ENCODE assay signal across 22 cellular contexts in genomic region chr2:159148891-159149290, GRCh38.
DNase-seq lines count a peak whose midpoint lies in the region; ATAC-seq and TF ChIP-seq lines count a peak whose summit lies in the region.
"Had no signal": no experiment of that assay in that cellular context is flagged by ENCODE, and none has a peak within 500 bp of the region (broad histone marks: within the 10 kb centered on the region; RNA-seq: fewer than 3 reads in every experiment).

No MANE protein-coding gene starts in this region.

- peaks cover 11% of the 10 kb centered on the region for H3K36me3 Mint-ChIP-seq in neural progenitor cell
- H3K36me3 Mint-ChIP-seq in stimulated activated naive B cell treated with anti-CD40 and anti-IgM and Interleukin-4, amounts not matched to agents 10 μg/mL and 1 μg/mL and 100 μg/mL, for 72 hours = no peaks in the 10 kb centered on the region
- H3K36me3 Mint-ChIP-seq: CD4-positive, alpha-beta memory T cell had no signal

- no peaks in the 10 kb centered on the region for H3K9me3 ChIP-seq in right atrium auricular region
- no peaks in the 10 kb centered on the region for H3K9me3 ChIP-seq in neural progenitor cell (ENCODE audit: low read depth)
- no peaks in the 10 kb centered on the region for H3K9me3 ChIP-seq in suprapubic skin
- H3K9me3 ChIP-seq: Caco-2, SJCRH30 had no signal

- peak in 1 of 2 donors; percentile 19 for TF ChIP-seq CTCF in right atrium auricular region (IDR thresholded peaks at IDR 0.05)
- TF ChIP-seq CTCF in neural progenitor cell (IDR thresholded peaks at IDR 0.05) = no peak
- TF ChIP-seq CTCF in suprapubic skin (IDR thresholded peaks at IDR 0.05) = no peak

- H3K36me3 ChIP-seq in right atrium auricular region (peaks cover 9% of the 10 kb centered on the region), neural progenitor cell (no peaks in the 10 kb centered on the region), suprapubic skin (peaks cover 8% of the 10 kb centered on the region)

- no peaks in the 10 kb centered on the region for H4K20me1 ChIP-seq in neural progenitor cell (ENCODE audit: low read depth)

- H3K4me2 ChIP-seq in neural progenitor cell = no peak overlapping the region
- H3K4me2 ChIP-seq: KMS-11 had no signal

- H3K4me3 ChIP-seq in right atrium auricular region = no peak overlapping the region
- H3K4me3 ChIP-seq in neural progenitor cell = no peak overlapping the region
- H3K4me3 ChIP-seq in suprapubic skin = no peak overlapping the region
- H3K4me3 ChIP-seq: GM12878, SJCRH30 had no signal

- H3K4me1 ChIP-seq in right atrium auricular region = peaks cover 0 to 64% of the 10 kb centered on the region in 2 donors
- H3K4me1 ChIP-seq in neural progenitor cell = peaks cover 41% of the 10 kb centered on the region
- H3K4me1 ChIP-seq in suprapubic skin = peaks cover 76% of the 10 kb centered on the region
- H3K4me1 ChIP-seq: SJCRH30 had no signal

- H3K9me3 Mint-ChIP-seq in neural progenitor cell = peaks cover 2% of the 10 kb centered on the region
- no peaks in the 10 kb centered on the region for H3K9me3 Mint-ChIP-seq in stimulated activated naive B cell treated with anti-CD40 and anti-IgM and Interleukin-4, amounts not matched to agents 10 μg/mL and 1 μg/mL and 100 μg/mL, for 72 hours

- 74% methylated on average over 9 of the region's 9 CpGs for WGBS in suprapubic skin

- no peaks in the 10 kb centered on the region for H3F3A ChIP-seq in neural progenitor cell (ENCODE audit: low read depth)

- H3K27me3 Mint-ChIP-seq in neural progenitor cell (ENCODE audit: insufficient read depth, low read depth) = no peaks in the 10 kb centered on the region
- H3K27me3 Mint-ChIP-seq in stimulated activated naive B cell treated with anti-CD40 and anti-IgM and Interleukin-4, amounts not matched to agents 10 μg/mL and 1 μg/mL and 100 μg/mL, for 72 hours = peaks cover 16 to 19% of the 10 kb centered on the region in 2 donors

- H3K27ac ChIP-seq in right atrium auricular region (peak overlapping the region; percentile 38 to 63), neural progenitor cell (no peak overlapping the region), suprapubic skin (peak overlapping the region; percentile 80)
- H3K27ac ChIP-seq: KMS-11, RWPE1, SJCRH30 had no signal

- H3K4me3 Mint-ChIP-seq in neural progenitor cell = no peak overlapping the region
- no peak overlapping the region for H3K4me3 Mint-ChIP-seq in stimulated activated naive B cell treated with anti-CD40 and anti-IgM and Interleukin-4, amounts not matched to agents 10 μg/mL and 1 μg/mL and 100 μg/mL, for 72 hours
- H3K4me3 Mint-ChIP-seq: CD4-positive, alpha-beta memory T cell had no signal

- intact Hi-C loops in cardiac septum (cut with DNase I) = no loop called here

- peaks cover 26% of the 10 kb centered on the region for H3K4me1 Mint-ChIP-seq in neural progenitor cell
- peaks cover 7 to 9% of the 10 kb centered on the region in 2 donors for H3K4me1 Mint-ChIP-seq in stimulated activated naive B cell treated with anti-CD40 and anti-IgM and Interleukin-4, amounts not matched to agents 10 μg/mL and 1 μg/mL and 100 μg/mL, for 72 hours

- H2AFZ ChIP-seq in neural progenitor cell (replicated peaks) = no peak overlapping the region

- H3K27me3 ChIP-seq in right atrium auricular region = no peaks in the 10 kb centered on the region
- no peaks in the 10 kb centered on the region for H3K27me3 ChIP-seq in neural progenitor cell
- H3K27me3 ChIP-seq in suprapubic skin = no peaks in the 10 kb centered on the region
- H3K27me3 ChIP-seq: SJCRH30 had no signal

- DNase-seq in right atrium auricular region (ENCODE audit: low spot score) (no peak), cardiac septum (ENCODE audit: low spot score) (no peak), dermis blood vessel endothelial cell (peak; percentile 51), neural progenitor cell (ENCODE audit: low spot score) (peak; percentile 47), suprapubic skin (ENCODE audit: low spot score in 2 of 2) (no peak)
- DNase-seq in stimulated activated naive B cell treated with anti-CD40 and anti-IgM and Interleukin-4, amounts not matched to agents 10 μg/mL and 1 μg/mL and 100 μg/mL, for 72 hours = no peak
- DNase-seq: Caco-2; CD4-positive, alpha-beta memory T cell; DND-41; H7; NCI-H1694; NCI-H2081; NCI-H226; NCI-H510A treated with DMSO at 0.1 percent for 48 hours; NCI-H774; NK-92 treated with Interleukin-12 subunit alpha and Interleukin-12 subunit beta, amount 100 ng/mL, for 24 hours; SJCRH30 had no signal

- no peak for ATAC-seq in HG03439 (IDR thresholded peaks at IDR 0.05; ENCODE audit: unreplicated experiment)
- ATAC-seq in GM19351 (IDR thresholded peaks at IDR 0.05; ENCODE audit: unreplicated experiment) = no peak
- ATAC-seq in stimulated activated naive B cell treated with anti-CD40 and anti-IgM and Interleukin-4, amounts not matched to agents 10 μg/mL and 1 μg/mL and 100 μg/mL, for 72 hours (replicated peaks) = no peak
- ATAC-seq: GM12878 had no signal

- no peak for TF ChIP-seq EP300 in suprapubic skin (IDR thresholded peaks at IDR 0.05)

- H3K27ac Mint-ChIP-seq in neural progenitor cell = no peak overlapping the region
- H3K27ac Mint-ChIP-seq in stimulated activated naive B cell treated with anti-CD40 and anti-IgM and Interleukin-4, amounts not matched to agents 10 μg/mL and 1 μg/mL and 100 μg/mL, for 72 hours = no peak overlapping the region
- H3K27ac Mint-ChIP-seq: CD4-positive, alpha-beta memory T cell had no signal

- H3K79me2 ChIP-seq in neural progenitor cell (ENCODE audit: low read depth) = no peaks in the 10 kb centered on the region

- TF ChIP-seq POLR2A in suprapubic skin (IDR thresholded peaks at IDR 0.05) = no peak

- no peak overlapping the region for H3K9ac ChIP-seq in neural progenitor cell
- H3K9ac ChIP-seq: KMS-11 had no signal

Comparison
In these comparisons a context has a peak if more than half of its experiments do, and no peak if none do; other contexts are left out.
1. DNase-seq: peak in dermis blood vessel endothelial cell (single experiment) and neural progenitor cell (single experiment); none in right atrium auricular region (single experiment), cardiac septum (single experiment), suprapubic skin (0 of 2) and stimulated activated naive B cell treated with anti-CD40 and anti-IgM and Interleukin-4, amounts not matched to agents 10 μg/mL and 1 μg/mL and 100 μg/mL, for 72 hours (single experiment).